ENCODE assay signal across 8 cellular contexts in genomic region chr1:206739411-206740076, GRCh38. TPM values are rescaled to one million over a fixed set of nuclear protein-coding genes. Genes with fewer than 3 reads are reported as not detected.
A peak's percentile ranks its signal among the peaks of the same experiment; 100 is the strongest.
DNase-seq lines count a peak whose midpoint lies in the region; ATAC-seq and TF ChIP-seq lines count a peak whose summit lies in the region.

No MANE protein-coding gene starts in this region.

- H3K27me3 Mint-ChIP-seq in T-cell (no peaks in the 10 kb centered on the region), nephron progenitor cell (ENCODE audit: low read depth, poor library complexity) (peaks cover 6% of the 10 kb centered on the region)

- H3K27ac ChIP-seq in DOHH2 (ENCODE audit: low read depth, low read length) (peak overlapping the region; percentile 24; the same call in 1 of the 2 replicates), prostate gland (no peak overlapping the region)

- peak overlapping the region; percentile 37 for H3K4me2 ChIP-seq in DOHH2 (ENCODE audit: low read length)

- DNase-seq in GM19240 (ENCODE audit: insufficient read length, low spot score) (peak; percentile 88), T-cell (peak in 1 of 34 experiments; percentile 20), nephron progenitor cell (no peak), prostate gland (ENCODE audit: low spot score) (no peak), cortex of kidney (lab: John Stamatoyannopoulos, UW) (no peak), occipital lobe (lab: John Stamatoyannopoulos, UW) (no peak)

- H3K9me3 ChIP-seq in DOHH2 (ENCODE audit: control insufficient read depth, insufficient read depth, low read length), result no peaks in the 10 kb centered on the region
- H3K9me3 ChIP-seq in prostate gland, result no peaks in the 10 kb centered on the region

- 26% methylated on average over 5 of the region's 5 CpGs for WGBS in prostate gland

- CTCF ChIA-PET in T-cell (lab: Charles Lee), result interaction anchor here in 1 of 2 donors (0.6 to 1.5 kb wide), 12 partner anchors 10 to 247 kb away, joined by 3 to 7 read pairs (median 4); no protein-coding TSS in a partner anchor

- H3K27ac Mint-ChIP-seq in T-cell (peak overlapping the region; percentile 79 to 91), nephron progenitor cell (peak overlapping the region; percentile 83)

- H3K4me1 Mint-ChIP-seq in T-cell, result peaks cover 59 to 82% (median 80%) of the 10 kb centered on the region in 3 donors
- peaks cover 65% of the 10 kb centered on the region for H3K4me1 Mint-ChIP-seq in nephron progenitor cell

- peak overlapping the region; percentile 23 for H3K4me3 ChIP-seq in DOHH2 (ENCODE audit: low read length)
- H3K4me3 ChIP-seq in prostate gland, result no peak overlapping the region

- H4K20me1 ChIP-seq in DOHH2 (ENCODE audit: control insufficient read depth, insufficient read depth, low read depth, low read length), result peaks cover 4% of the 10 kb centered on the region

- intact Hi-C loops in prostate gland (cut with DNase I), result no loop called here

- H3K4me1 ChIP-seq in DOHH2 (ENCODE audit: control insufficient read depth, low read length), result peaks cover 41% of the 10 kb centered on the region
- H3K4me1 ChIP-seq in prostate gland (replicated peaks), result no peaks in the 10 kb centered on the region

- peak; percentile 83 for ATAC-seq in HG03108 (IDR thresholded peaks at IDR 0.05; ENCODE audit: unreplicated experiment)
- ATAC-seq in T-cell (replicated peaks in 1 of 4), result peak; percentile 56 to 63 (median 58)

- TF ChIP-seq CTCF in DOHH2 (IDR thresholded peaks at IDR 0.05; ENCODE audit: low read depth, low read length, poor library complexity, severe bottlenecking), result no peak
- TF ChIP-seq CTCF in nephron progenitor cell (IDR thresholded peaks at IDR 0.05), result no peak
- no peak for TF ChIP-seq CTCF in prostate gland (IDR thresholded peaks at IDR 0.05)

- no peaks in the 10 kb centered on the region for H3K36me3 ChIP-seq in DOHH2 (ENCODE audit: control insufficient read depth, low read length)
- H3K36me3 ChIP-seq in prostate gland, result no peaks in the 10 kb centered on the region

- no peaks in the 10 kb centered on the region for H3K9me2 ChIP-seq in DOHH2 (replicated peaks; ENCODE audit: control insufficient read depth, low read length)

- no peaks in the 10 kb centered on the region for H3K79me2 ChIP-seq in DOHH2 (ENCODE audit: control insufficient read depth, low read length)

- peaks cover 35% of the 10 kb centered on the region for H3K27me3 ChIP-seq in DOHH2 (ENCODE audit: control insufficient read depth, low read length)
- H3K27me3 ChIP-seq in prostate gland (replicated peaks; ENCODE audit: insufficient read depth), result no peaks in the 10 kb centered on the region

- POLR2A ChIA-PET in T-cell (lab: Charles Lee), result interaction anchor here in 1 of 2 donors (0.6 to 1.0 kb wide), 3 partner anchors 27 to 71 kb away, joined by 3 to 4 read pairs (median 3); no protein-coding TSS in a partner anchor

- H3K4me3 Mint-ChIP-seq in T-cell (peak overlapping the region in 1 of 3 donors; percentile 63), nephron progenitor cell (no peak overlapping the region)

- no peak for TF ChIP-seq POLR2A in prostate gland (IDR thresholded peaks at IDR 0.05)

- H3F3A ChIP-seq in DOHH2 (ENCODE audit: control insufficient read depth, insufficient read depth), result peaks cover 12% of the 10 kb centered on the region

- H3K9me3 Mint-ChIP-seq in T-cell (no peaks in the 10 kb centered on the region), nephron progenitor cell (no peaks in the 10 kb centered on the region)

- no peaks in the 10 kb centered on the region for H3K36me3 Mint-ChIP-seq in T-cell
- H3K36me3 Mint-ChIP-seq in nephron progenitor cell (ENCODE audit: low read depth), result no peaks in the 10 kb centered on the region

RNA-seq across cellular contexts. Expression of gene IL19, which starts 31.0 kb away (rescaled TPM):
- total RNA-seq in T-cell (not detected), prostate gland (not detected), occipital lobe (not detected)

RNA-seq across cellular contexts. Expression of gene IL10, which starts 32.8 kb away (rescaled TPM):
- 1 to 10 TPM in 1 of 5 donors, under 1 TPM in 2, not detected in 2; 0.19 to 1.1 (median 0.26) TPM for total RNA-seq in T-cell
- total RNA-seq in prostate gland, result not detected
- not detected for total RNA-seq in occipital lobe

RNA-seq across cellular contexts. Expression of gene MAPKAPK2, which starts 54.8 kb away (rescaled TPM):
- total RNA-seq in T-cell (100 to 1,000 TPM in 1 of 5 donors, 10 to 100 TPM in 4; 64.3 to 117 (median 78.4) TPM), prostate gland (10 to 100 TPM; 27.1 to 67.0 TPM), occipital lobe (8.1 TPM)
